11 cellular contexts compared by ENCODE assay signal in genomic region chr7:130947792-130948580, GRCh38.
DNase-seq lines count a peak whose midpoint lies in the region; ATAC-seq and TF ChIP-seq lines count a peak whose summit lies in the region.
"Had no signal": no experiment of that assay in that cellular context is flagged by ENCODE, and none has a peak within 500 bp of the region (broad histone marks: within the 10 kb centered on the region; RNA-seq: fewer than 3 reads in every experiment).

No MANE protein-coding gene starts in this region.

- no peak overlapping the region for H3K18ac ChIP-seq in H9 (ENCODE audit: insufficient read length, low read depth, low read length)

- no peaks in the 10 kb centered on the region for H3K9me3 ChIP-seq in H9 (ENCODE audit: control insufficient read depth, low read depth, low read length)
- H3K9me3 ChIP-seq: SJSA1 had no signal

- no peak overlapping the region for H2BK15ac ChIP-seq in H9 (ENCODE audit: low read depth, low read length)

- H3K79me1 ChIP-seq in H9 (ENCODE audit: insufficient read depth, low read depth, low read length, poor library complexity, severe bottlenecking): no peaks in the 10 kb centered on the region

- H3K4ac ChIP-seq in H9 (ENCODE audit: low read depth, low read length): no peak overlapping the region

- ATAC-seq in activated naive CD8-positive, alpha-beta T cell treated with anti-CD3 and anti-CD28 coated beads, Interleukin-2, amount 50 U/mL, for 24 hours: peak; percentile 51
- peak; percentile 22 for ATAC-seq in stimulated activated memory B cell treated with anti-CD40 and anti-IgM and Interleukin-4, amounts not matched to agents 10 μg/mL and 1 μg/mL and 100 μg/mL, for 72 hours
- no peak for ATAC-seq in GM19351 (IDR thresholded peaks at IDR 0.05; ENCODE audit: unreplicated experiment)

- no peak overlapping the region for H4K91ac ChIP-seq in H9 (ENCODE audit: insufficient read length, low read depth, low read length)

- H3T11ph ChIP-seq in H9 (ENCODE audit: low read length): no peak overlapping the region

- H2AK5ac ChIP-seq in H9 (ENCODE audit: insufficient read length, low read length): no peak overlapping the region

- no peak overlapping the region for H4K5ac ChIP-seq in H9 (ENCODE audit: insufficient read length, low read depth, low read length)

- no peaks in the 10 kb centered on the region for H3K27me3 Mint-ChIP-seq in activated T-cell treated with anti-CD3 and anti-CD28 coated beads, Interleukin-2, amount 50 U/mL, for 24 hours
- H3K27me3 Mint-ChIP-seq in IgD-negative memory B cell: no peaks in the 10 kb centered on the region
- H3K27me3 Mint-ChIP-seq in activated naive CD8-positive, alpha-beta T cell treated with anti-CD3 and anti-CD28 coated beads, Interleukin-2, amount 50 U/mL, for 24 hours: no peaks in the 10 kb centered on the region
- H3K27me3 Mint-ChIP-seq in stimulated activated memory B cell treated with anti-CD40 and anti-IgM and Interleukin-4, amounts not matched to agents 10 μg/mL and 1 μg/mL and 100 μg/mL, for 72 hours: no peaks in the 10 kb centered on the region
- H3K27me3 Mint-ChIP-seq in H9 (ENCODE audit: low read depth): no peaks in the 10 kb centered on the region

- H3K4me2 ChIP-seq in H9 (ENCODE audit: insufficient read depth, insufficient read length, low read length): no peak overlapping the region

- H3K27ac Mint-ChIP-seq in activated T-cell treated with anti-CD3 and anti-CD28 coated beads, Interleukin-2, amount 50 U/mL, for 24 hours: peak overlapping the region; percentile 94
- H3K27ac Mint-ChIP-seq in IgD-negative memory B cell (peak overlapping the region; percentile 54 to 81 (median 67)), H9 (no peak overlapping the region)
- H3K27ac Mint-ChIP-seq in activated naive CD8-positive, alpha-beta T cell treated with anti-CD3 and anti-CD28 coated beads, Interleukin-2, amount 50 U/mL, for 24 hours: peak overlapping the region; percentile 90
- peak overlapping the region; percentile 84 for H3K27ac Mint-ChIP-seq in stimulated activated memory B cell treated with anti-CD40 and anti-IgM and Interleukin-4, amounts not matched to agents 10 μg/mL and 1 μg/mL and 100 μg/mL, for 72 hours

- no peak overlapping the region for H2AFZ ChIP-seq in H9 (ENCODE audit: low read length)

- H3K14ac ChIP-seq in H9 (ENCODE audit: insufficient read depth, low read length): no peak overlapping the region

- no peak overlapping the region for H3K56ac ChIP-seq in H9 (ENCODE audit: insufficient read length, low read depth, low read length)

- H3K79me2 ChIP-seq in H9 (ENCODE audit: insufficient read depth, low read length): no peaks in the 10 kb centered on the region

- H3K27ac ChIP-seq in H9 (ENCODE audit: insufficient read length, low read depth, low read length): no peak overlapping the region
- H3K27ac ChIP-seq: SJSA1 had no signal

- TF ChIP-seq CTCF in H9 (conservative IDR thresholded peaks at IDR 0.05): no peak

- no peak overlapping the region for H4K8ac ChIP-seq in H9 (replicated peaks; ENCODE audit: insufficient read length, low read depth, low read length)

- no peak overlapping the region for H3K9ac ChIP-seq in H9 (ENCODE audit: extremely low read depth, insufficient read length, low read length)

- H2BK120ac ChIP-seq in H9 (ENCODE audit: low read depth, low read length, poor library complexity, severe bottlenecking): no peak overlapping the region

- no CpG with 5 or more reads among the region's 6 CpGs for WGBS in H9 (ENCODE audit: extremely low coverage, insufficient read length, low lambda C conversion rate)

- H3K4me1 Mint-ChIP-seq in activated T-cell treated with anti-CD3 and anti-CD28 coated beads, Interleukin-2, amount 50 U/mL, for 24 hours (ENCODE audit: low read depth): peaks cover 61% of the 10 kb centered on the region
- H3K4me1 Mint-ChIP-seq in IgD-negative memory B cell (peaks cover 49 to 58% (median 50%) of the 10 kb centered on the region in 3 donors), H9 (peaks cover 6 to 15% of the 10 kb centered on the region in 2 experiments)
- H3K4me1 Mint-ChIP-seq in activated naive CD8-positive, alpha-beta T cell treated with anti-CD3 and anti-CD28 coated beads, Interleukin-2, amount 50 U/mL, for 24 hours: peaks cover 55% of the 10 kb centered on the region
- H3K4me1 Mint-ChIP-seq in stimulated activated memory B cell treated with anti-CD40 and anti-IgM and Interleukin-4, amounts not matched to agents 10 μg/mL and 1 μg/mL and 100 μg/mL, for 72 hours: peaks cover 51% of the 10 kb centered on the region

- H3K9me3 Mint-ChIP-seq in activated T-cell treated with anti-CD3 and anti-CD28 coated beads, Interleukin-2, amount 50 U/mL, for 24 hours: no peaks in the 10 kb centered on the region
- H3K9me3 Mint-ChIP-seq in IgD-negative memory B cell (no peaks in the 10 kb centered on the region), H9 (no peaks in the 10 kb centered on the region; a peak in 1 of 5 replicates)
- H3K9me3 Mint-ChIP-seq in activated naive CD8-positive, alpha-beta T cell treated with anti-CD3 and anti-CD28 coated beads, Interleukin-2, amount 50 U/mL, for 24 hours: no peaks in the 10 kb centered on the region
- H3K9me3 Mint-ChIP-seq in stimulated activated memory B cell treated with anti-CD40 and anti-IgM and Interleukin-4, amounts not matched to agents 10 μg/mL and 1 μg/mL and 100 μg/mL, for 72 hours: no peaks in the 10 kb centered on the region

- H3K23ac ChIP-seq in H9 (ENCODE audit: insufficient read length, low read depth, low read length): no peak overlapping the region

- DNase-seq in activated T-cell treated with anti-CD3 and anti-CD28 coated beads, Interleukin-2, amount 50 U/mL, for 24 hours: no peak
- DNase-seq in activated T-cell treated with anti-CD3 and anti-CD28 coated beads, Interleukin-2, amount 50 U/mL, for 1 hour: no peak
- no peak for DNase-seq in activated naive CD8-positive, alpha-beta T cell treated with anti-CD3 and anti-CD28 coated beads, Interleukin-2, amount 50 U/mL, for 24 hours
- DNase-seq in NCI-H2081 treated with DMSO at 0.1 percent for 48 hours (lab: John Stamatoyannopoulos, UW) (no peak), H9 (no peak)
- DNase-seq: NCI-H1694 treated with DMSO at 0.1 percent for 48 hours, posterior cingulate gyrus had no signal

- H3K4me3 Mint-ChIP-seq in activated T-cell treated with anti-CD3 and anti-CD28 coated beads, Interleukin-2, amount 50 U/mL, for 24 hours: peak overlapping the region; percentile 65
- peak overlapping the region in 3 of 4 donors; percentile 8 to 76 (median 58) for H3K4me3 Mint-ChIP-seq in IgD-negative memory B cell
- H3K4me3 Mint-ChIP-seq in activated naive CD8-positive, alpha-beta T cell treated with anti-CD3 and anti-CD28 coated beads, Interleukin-2, amount 50 U/mL, for 24 hours: peak overlapping the region; percentile 69
- peak overlapping the region; percentile 11 for H3K4me3 Mint-ChIP-seq in stimulated activated memory B cell treated with anti-CD40 and anti-IgM and Interleukin-4, amounts not matched to agents 10 μg/mL and 1 μg/mL and 100 μg/mL, for 72 hours
- H3K4me3 Mint-ChIP-seq in H9: no peak overlapping the region

- no peak overlapping the region for H2BK12ac ChIP-seq in H9 (ENCODE audit: insufficient read length, low read depth, low read length)

- peaks cover 57% of the 10 kb centered on the region for H3K36me3 Mint-ChIP-seq in activated T-cell treated with anti-CD3 and anti-CD28 coated beads, Interleukin-2, amount 50 U/mL, for 24 hours (ENCODE audit: low read depth)
- H3K36me3 Mint-ChIP-seq in IgD-negative memory B cell (peaks cover 2% of the 10 kb centered on the region), H9 (ENCODE audit: insufficient read depth in 1 of 3, low read depth in 3 of 3) (no peaks in the 10 kb centered on the region; a peak in 3 of 7 replicates)
- H3K36me3 Mint-ChIP-seq in activated naive CD8-positive, alpha-beta T cell treated with anti-CD3 and anti-CD28 coated beads, Interleukin-2, amount 50 U/mL, for 24 hours (ENCODE audit: low read depth): peaks cover 55% of the 10 kb centered on the region
- H3K36me3 Mint-ChIP-seq in stimulated activated memory B cell treated with anti-CD40 and anti-IgM and Interleukin-4, amounts not matched to agents 10 μg/mL and 1 μg/mL and 100 μg/mL, for 72 hours: peaks cover 12% of the 10 kb centered on the region

- H3K27me3 ChIP-seq in H9 (ENCODE audit: insufficient read depth, low read length): no peaks in the 10 kb centered on the region
- H3K27me3 ChIP-seq: SJSA1 had no signal

- H4K20me1 ChIP-seq in H9 (ENCODE audit: control insufficient read depth, insufficient read depth, insufficient read length): no peaks in the 10 kb centered on the region

- no peak overlapping the region for H2BK20ac ChIP-seq in H9 (ENCODE audit: low read depth, low read length, poor library complexity, severe bottlenecking)

- H3K23me2 ChIP-seq in H9 (ENCODE audit: insufficient read length, low read depth, low read length, poor library complexity, severe bottlenecking): no peaks in the 10 kb centered on the region

- no peak overlapping the region for H2BK5ac ChIP-seq in H9 (ENCODE audit: insufficient read length, low read length)

- peaks cover 9% of the 10 kb centered on the region; the same call in 1 of the 2 replicates for H3K4me1 ChIP-seq in H9 (ENCODE audit: insufficient read depth, low read length)

Comparison
In these comparisons a context has a peak if more than half of its experiments do, and no peak if none do; other contexts are left out.
1. H3K27ac Mint-ChIP-seq: peak in activated T-cell treated with anti-CD3 and anti-CD28 coated beads, Interleukin-2, amount 50 U/mL, for 24 hours (single experiment), IgD-negative memory B cell (3 of 3), activated naive CD8-positive, alpha-beta T cell treated with anti-CD3 and anti-CD28 coated beads, Interleukin-2, amount 50 U/mL, for 24 hours (single experiment) and stimulated activated memory B cell treated with anti-CD40 and anti-IgM and Interleukin-4, amounts not matched to agents 10 μg/mL and 1 μg/mL and 100 μg/mL, for 72 hours (single experiment); none in H9 (0 of 3).
2. H3K4me3 Mint-ChIP-seq: peak in activated T-cell treated with anti-CD3 and anti-CD28 coated beads, Interleukin-2, amount 50 U/mL, for 24 hours (single experiment), IgD-negative memory B cell (3 of 4), activated naive CD8-positive, alpha-beta T cell treated with anti-CD3 and anti-CD28 coated beads, Interleukin-2, amount 50 U/mL, for 24 hours (single experiment) and stimulated activated memory B cell treated with anti-CD40 and anti-IgM and Interleukin-4, amounts not matched to agents 10 μg/mL and 1 μg/mL and 100 μg/mL, for 72 hours (single experiment); none in H9 (0 of 2).